In the genomic region with DNA sequence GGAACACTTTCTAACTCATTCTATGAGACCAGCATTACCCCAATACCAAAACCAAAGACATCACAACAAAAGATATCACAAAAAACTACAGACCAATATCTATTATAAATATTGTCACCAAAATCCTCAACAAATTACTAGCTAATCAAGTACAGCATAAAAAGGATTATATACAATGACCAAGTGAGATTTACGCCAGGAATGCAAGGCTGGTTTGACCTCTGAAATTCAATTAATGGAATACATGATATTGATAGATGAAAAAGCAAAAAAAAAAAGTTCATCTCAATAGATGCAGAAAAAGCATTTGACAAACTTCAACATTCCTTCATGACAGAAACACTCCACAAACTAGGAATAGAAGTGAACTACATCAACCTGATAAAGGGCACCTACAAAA, we compare ENCODE assay signal across 30 cellular contexts.
"Had no signal": no experiment of that assay in that cellular context is flagged by ENCODE, and none has a peak within 500 bp of the region (broad histone marks: within the 10 kb centered on the region; RNA-seq: fewer than 3 reads in every experiment).

No MANE protein-coding gene starts in this region.

- DNase-seq: activated B cell treated with CpG ODN at 0.5 μM for 24 hours; activated CD4-positive, alpha-beta memory T cell treated with anti-CD3 and anti-CD28 coated beads for 36 hours; activated CD4-positive, alpha-beta T cell treated with anti-CD3 and anti-CD28 coated beads for 4 hours; activated CD4-positive, alpha-beta T cell treated with anti-CD3 and anti-CD28 coated beads, Interleukin-2, amount 50 U/mL, for 1 hour; activated CD4-positive, CD25-positive, alpha-beta regulatory T cell treated with anti-CD3 and anti-CD28 coated beads, Interleukin-2, amount 50 U/mL, for 72 hours; activated naive CD4-positive, alpha-beta T cell treated with anti-CD3 and anti-CD28 coated beads, Interleukin-2, amount 10 ng/mL, durations not matched to agents 7 days and 5 days; activated naive CD8-positive, alpha-beta T cell treated with anti-CD3 and anti-CD28 coated beads, Interleukin-2, amount 50 U/mL, for 24 hours; activated T-cell treated with anti-CD3 and anti-CD28 coated beads, Interleukin-2, amount 50 U/mL, for 1 hour; amygdala; Kasumi-1; KG1; MG63; NCI-H1092 treated with DMSO at 0.1 percent for 48 hours; NCI-H1417 treated with DMSO at 0.1 percent for 48 hours; NCI-H187 treated with DMSO at 0.1 percent for 48 hours; NCI-H2081; NCI-H510A; NCI-H526; NCI-H748 treated with DMSO at 0.1 percent for 48 hours; NK-92 treated with Interleukin-12 subunit alpha and Interleukin-12 subunit beta, amount 100 ng/mL, for 24 hours; PC-9; SIG-M5; SW 1271; T-helper 1 cell; T-helper 2 cell; T-helper 9 cell had no signal

- H3K4me3 Mint-ChIP-seq: activated B cell treated with CpG ODN at 0.5 μM for 24 hours; activated CD4-positive, alpha-beta memory T cell treated with anti-CD3 and anti-CD28 coated beads for 36 hours; activated naive CD4-positive, alpha-beta T cell treated with anti-CD3 and anti-CD28 coated beads, Interleukin-2, amount 10 ng/mL, durations not matched to agents 7 days and 5 days; activated naive CD8-positive, alpha-beta T cell; activated naive CD8-positive, alpha-beta T cell treated with anti-CD3 and anti-CD28 coated beads, Interleukin-2, amount 50 U/mL, for 24 hours; activated T-helper 1 cell treated with anti-CD3 and anti-CD28 coated beads, Interleukin-12 subunit alpha, Interleukin-12 subunit beta, Interleukin-2, Interleukin-4 antibody, amounts not matched to agents 30 ng/mL and 10 ng/mL and 1 ng/mL, durations not matched to agents 14 hours and 24 hours and 36 hours; central memory CD8-positive, alpha-beta T cell had no signal

- ATAC-seq: activated naive CD8-positive, alpha-beta T cell treated with anti-CD3 and anti-CD28 coated beads, Interleukin-2, amount 50 U/mL, for 24 hours; Right ventricle myocardium inferior had no signal

- H3K27ac Mint-ChIP-seq: activated B cell treated with CpG ODN at 0.5 μM for 24 hours; activated CD4-positive, alpha-beta memory T cell treated with anti-CD3 and anti-CD28 coated beads for 36 hours; activated naive CD4-positive, alpha-beta T cell treated with anti-CD3 and anti-CD28 coated beads, Interleukin-2, amount 10 ng/mL, durations not matched to agents 7 days and 5 days; activated naive CD8-positive, alpha-beta T cell; activated naive CD8-positive, alpha-beta T cell treated with anti-CD3 and anti-CD28 coated beads, Interleukin-2, amount 50 U/mL, for 24 hours; activated T-helper 1 cell treated with anti-CD3 and anti-CD28 coated beads, Interleukin-12 subunit alpha, Interleukin-12 subunit beta, Interleukin-2, Interleukin-4 antibody, amounts not matched to agents 30 ng/mL and 10 ng/mL and 1 ng/mL, durations not matched to agents 14 hours and 24 hours and 36 hours had no signal

- H3K4me1 Mint-ChIP-seq: activated B cell treated with CpG ODN at 0.5 μM for 24 hours; activated naive CD4-positive, alpha-beta T cell treated with anti-CD3 and anti-CD28 coated beads, Interleukin-2, amount 10 ng/mL, durations not matched to agents 7 days and 5 days; central memory CD8-positive, alpha-beta T cell had no signal

- H3K27me3 Mint-ChIP-seq: activated B cell treated with CpG ODN at 0.5 μM for 24 hours; central memory CD8-positive, alpha-beta T cell had no signal

- H3K36me3 Mint-ChIP-seq: activated naive CD4-positive, alpha-beta T cell treated with anti-CD3 and anti-CD28 coated beads, Interleukin-2, amount 10 ng/mL, durations not matched to agents 7 days and 5 days had no signal
